22 cellular contexts compared by ENCODE assay signal in the genomic region with DNA sequence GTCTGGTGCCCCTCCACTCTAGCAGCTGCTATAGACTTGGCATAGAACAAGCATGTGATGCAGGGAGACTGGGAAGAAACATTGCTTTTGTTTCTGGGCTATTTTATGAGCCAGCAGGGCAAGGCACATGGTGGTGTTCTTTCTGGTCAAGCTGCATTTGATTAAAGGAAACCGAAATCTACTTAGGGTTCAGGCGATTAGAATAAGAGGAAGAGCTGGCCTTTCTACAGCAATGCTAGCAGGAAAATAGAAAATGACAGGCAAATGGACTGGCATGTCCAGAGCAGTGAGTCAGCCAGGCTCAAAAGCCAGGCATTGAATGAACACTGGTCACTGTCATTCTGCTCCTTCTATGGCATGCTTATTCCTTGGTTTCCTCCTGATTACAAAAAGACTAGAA. TPM values are rescaled to one million over a fixed set of nuclear protein-coding genes. Genes with fewer than 3 reads are reported as not detected.
DNase-seq lines count a peak whose midpoint lies in the region; ATAC-seq, FAIRE-seq and TF ChIP-seq lines count a peak whose summit lies in the region.
"Had no signal": no experiment of that assay in that cellular context is flagged by ENCODE, and none has a peak within 500 bp of the region (broad histone marks: within the 10 kb centered on the region; RNA-seq: fewer than 3 reads in every experiment).

No MANE protein-coding gene starts in this region.

- H3K4me3 Mint-ChIP-seq in MCF 10A (ENCODE audit: unreplicated experiment) (no peak overlapping the region), astrocyte (ENCODE audit: unreplicated experiment) (no peak overlapping the region), osteocyte (ENCODE audit: unreplicated experiment) (no peak overlapping the region)
- H3K4me3 Mint-ChIP-seq: activated CD4-positive, alpha-beta memory T cell treated with anti-CD3 and anti-CD28 coated beads for 36 hours; activated naive CD8-positive, alpha-beta T cell; CD4-positive, alpha-beta T cell; nephron had no signal

- H3K4me1 ChIP-seq in mammary epithelial cell (ENCODE audit: insufficient read depth, low read length) = peaks cover 35% of the 10 kb centered on the region
- peaks cover 25% of the 10 kb centered on the region for H3K4me1 ChIP-seq in astrocyte (ENCODE audit: insufficient read depth, low read length)
- H3K4me1 ChIP-seq in HepG2 (ENCODE audit: insufficient read depth, low read length) = no peaks in the 10 kb centered on the region
- H3K4me1 ChIP-seq: breast epithelium, lower lobe of right lung had no signal

- H3K4me1 Mint-ChIP-seq in MCF 10A (ENCODE audit: insufficient read depth, unreplicated experiment) (peaks cover 29% of the 10 kb centered on the region), astrocyte (ENCODE audit: low read depth, unreplicated experiment) (peaks cover 24% of the 10 kb centered on the region), osteocyte (ENCODE audit: unreplicated experiment) (peaks cover 45% of the 10 kb centered on the region)

- no peak overlapping the region for H3K27ac ChIP-seq in mammary epithelial cell (ENCODE audit: insufficient read depth, low read depth, low read length)
- no peak overlapping the region for H3K27ac ChIP-seq in astrocyte (ENCODE audit: low read depth, low read length)
- no peak overlapping the region for H3K27ac ChIP-seq in HepG2 (ENCODE audit: extremely low read length, insufficient read depth, low read length)
- H3K27ac ChIP-seq: breast epithelium, VCaP had no signal

- 100% methylated on average over 2 of the region's 2 CpGs for WGBS in mammary epithelial cell (ENCODE audit: low coverage, missing lambda C conversion rate)
- WGBS in HepG2 (ENCODE audit: low lambda C conversion rate) = 24% methylated on average over 2 of the region's 2 CpGs

- TF ChIP-seq EP300 in HepG2 (IDR thresholded peaks at IDR 0.05; ENCODE audit: low read depth in 2 of 2, low read length in 2 of 2) (no peak), HepG2 (CRISPR knock-in tag; IDR thresholded peaks at IDR 0.05; ENCODE audit: borderline replicate concordance) (no peak)

- in situ Hi-C loops in mammary epithelial cell (cut with MboI; ENCODE audit: low sequenced_read_pairs in 2 of 2) (no loop called here), HepG2 (cut with HindIII; ENCODE audit: extremely low pct_ligation_motif_present, low pct_unique_long_range_greater_than_20kb) (no loop called here)

- BruUV-seq in mammary epithelial cell (replicated peaks; lab: Mats Ljungman, UMichigan) = no TSS peak
- no TSS peak for BruUV-seq in MCF 10A (replicated peaks; lab: Mats Ljungman, UMichigan)
- no TSS peak for BruUV-seq in HepG2 (replicated peaks; lab: Mats Ljungman, UMichigan)

- TF ChIP-seq POLR2A in HepG2 (IDR thresholded peaks at IDR 0.05; ENCODE audit: insufficient read depth in 1 of 2, low read depth in 2 of 2, low read length in 2 of 2) = no peak

- dilution Hi-C loops in mammary epithelial cell (cut with HindIII; ENCODE audit: low sequenced_read_pairs) = no loop called here

- intact Hi-C loops in mammary epithelial cell (cut with micrococcal nuclease) = no loop called here
- intact Hi-C loops in MCF 10A (cut with micrococcal nuclease) = no loop called here
- intact Hi-C loops in HepG2 (cut with micrococcal nuclease; ENCODE audit: unreplicated experiment) = no loop called here

- peak overlapping the region; percentile 49 for H2AFZ ChIP-seq in mammary epithelial cell (ENCODE audit: low read depth, low read length)
- peak overlapping the region; percentile 13 for H2AFZ ChIP-seq in astrocyte (ENCODE audit: low read depth, low read length)
- H2AFZ ChIP-seq in HepG2 (ENCODE audit: low read length) = no peak overlapping the region

- no peaks in the 10 kb centered on the region for H3K79me2 ChIP-seq in mammary epithelial cell (ENCODE audit: insufficient read depth, low read length)
- no peaks in the 10 kb centered on the region for H3K79me2 ChIP-seq in astrocyte (ENCODE audit: insufficient read depth, low read length)
- no peaks in the 10 kb centered on the region for H3K79me2 ChIP-seq in HepG2 (ENCODE audit: insufficient read depth, low read length)

- no peak for DNase-seq in mammary epithelial cell
- DNase-seq in MCF 10A (ENCODE audit: unreplicated experiment) = no peak
- DNase-seq in astrocyte (ENCODE audit: low read depth) = no peak
- DNase-seq in HepG2 (ENCODE audit: low spot score) = no peak
- DNase-seq in HPDE6-E6E7 (ENCODE audit: extremely low spot score) = no peak
- DNase-seq in SKM-1 (lab: John Stamatoyannopoulos, UW; ENCODE audit: unreplicated experiment) = no peak
- no peak for DNase-seq in osteocyte (ENCODE audit: extremely low spot score, unreplicated experiment)
- DNase-seq: 8988T; activated CD4-positive, alpha-beta memory T cell treated with anti-CD3 and anti-CD28 coated beads for 36 hours; activated T-cell treated with anti-CD3 and anti-CD28 coated beads, Interleukin-2, amount 50 U/mL, for 48 hours; CD4-positive, alpha-beta T cell; DND-41; lower lobe of right lung; NCI-H1092 treated with DMSO at 0.1 percent for 48 hours; NCI-H226; stimulated activated CD4-positive, alpha-beta T cell treated with anti-CD3 and anti-CD28 coated beads, Interleukin-2, amount 100 ng/mL, for 24 hours had no signal

- H3K4me3 ChIP-seq in mammary epithelial cell (replicated peaks in 1 of 3; ENCODE audit: insufficient read depth in 1 of 3, low read depth in 2 of 3, low read length in 3 of 3) (no peak overlapping the region), astrocyte (ENCODE audit: insufficient read depth, low read depth, low read length) (no peak overlapping the region), HepG2 (replicated peaks in 1 of 3; ENCODE audit: insufficient read depth in 1 of 3, low read depth in 2 of 3, low read length in 3 of 3) (no peak overlapping the region)
- H3K4me3 ChIP-seq: breast epithelium, lower lobe of right lung had no signal

- no peak overlapping the region for H3K4me2 ChIP-seq in mammary epithelial cell (ENCODE audit: insufficient read depth, low read depth, low read length)
- no peak overlapping the region for H3K4me2 ChIP-seq in astrocyte (ENCODE audit: low read length)
- no peak overlapping the region for H3K4me2 ChIP-seq in HepG2 (ENCODE audit: low read depth, low read length)

- H3K9ac ChIP-seq in mammary epithelial cell (ENCODE audit: insufficient read depth, low read length) = no peak overlapping the region
- H3K9ac ChIP-seq in astrocyte (ENCODE audit: low read length) = no peak overlapping the region
- H3K9ac ChIP-seq in HepG2 (ENCODE audit: insufficient read depth, low read depth, low read length) = no peak overlapping the region

- H3K27ac Mint-ChIP-seq in MCF 10A (ENCODE audit: low read depth, unreplicated experiment) = no peak overlapping the region
- H3K27ac Mint-ChIP-seq in astrocyte (ENCODE audit: unreplicated experiment) = no peak overlapping the region
- H3K27ac Mint-ChIP-seq in osteocyte (ENCODE audit: unreplicated experiment) = no peak overlapping the region
- H3K27ac Mint-ChIP-seq: activated CD4-positive, alpha-beta memory T cell treated with anti-CD3 and anti-CD28 coated beads for 36 hours; activated naive CD8-positive, alpha-beta T cell; CD4-positive, alpha-beta T cell had no signal

- POLR2A ChIA-PET in MCF 10A (lab: Yijun Ruan, JAX) (interaction anchor here (1.0 to 1.5 kb wide), 4 partner anchors 10 to 33 kb away, joined by 3 to 5 read pairs (median 3); a partner anchor contains a TSS), HepG2 (lab: Yijun Ruan, JAX) (no interaction called here)

- H3K27me3 Mint-ChIP-seq in MCF 10A (ENCODE audit: insufficient read depth, unreplicated experiment) = no peaks in the 10 kb centered on the region
- peaks cover 5% of the 10 kb centered on the region for H3K27me3 Mint-ChIP-seq in astrocyte (ENCODE audit: low read depth, unreplicated experiment)
- no peaks in the 10 kb centered on the region for H3K27me3 Mint-ChIP-seq in osteocyte (ENCODE audit: unreplicated experiment)

- H3K36me3 ChIP-seq in mammary epithelial cell (ENCODE audit: insufficient read depth, low read length) (no peaks in the 10 kb centered on the region), astrocyte (ENCODE audit: insufficient read depth, low read length) (no peaks in the 10 kb centered on the region), HepG2 (replicated peaks in 1 of 2; ENCODE audit: control insufficient read depth in 1 of 2, insufficient read depth in 2 of 2, low read length in 2 of 2) (no peaks in the 10 kb centered on the region)
- H3K36me3 ChIP-seq: breast epithelium, lower lobe of right lung had no signal

- CTCF ChIA-PET in mammary epithelial cell (lab: Charles Lee; ENCODE audit: low non-redundant PET) = no interaction called here
- CTCF ChIA-PET in MCF 10A (lab: Yijun Ruan, JAX) = no interaction called here
- CTCF ChIA-PET in HepG2 (lab: Yijun Ruan, JAX; ENCODE audit: low intra/inter-chr PET ratio, low total read pairs) = no interaction called here

- H3K27me3 ChIP-seq in mammary epithelial cell (ENCODE audit: insufficient read depth, low read length) = no peaks in the 10 kb centered on the region
- no peaks in the 10 kb centered on the region for H3K27me3 ChIP-seq in astrocyte (ENCODE audit: insufficient read depth, low read length)
- no peaks in the 10 kb centered on the region for H3K27me3 ChIP-seq in HepG2 (ENCODE audit: control insufficient read depth in 1 of 2, insufficient read depth in 2 of 2, low read length in 2 of 2)
- H3K27me3 ChIP-seq: breast epithelium had no signal

- TF ChIP-seq CTCF in mammary epithelial cell (conservative IDR thresholded peaks at IDR 0.05 in 1 of 2, IDR thresholded peaks at IDR 0.05 in 1 of 2; ENCODE audit: extremely low read depth in 1 of 2, insufficient read depth in 1 of 2, low read depth in 1 of 2, low read length in 2 of 2) (no peak), MCF 10A (IDR thresholded peaks at IDR 0.05; ENCODE audit: unreplicated experiment) (no peak), astrocyte (IDR thresholded peaks at IDR 0.05; ENCODE audit: insufficient read depth, low read depth, low read length) (no peak), HepG2 (CRISPR knock-in tag; IDR thresholded peaks at IDR 0.05) (no peak), osteocyte (IDR thresholded peaks at IDR 0.05) (no peak)

- H4K20me1 ChIP-seq in mammary epithelial cell (ENCODE audit: insufficient read depth, low read length) (no peaks in the 10 kb centered on the region), astrocyte (ENCODE audit: insufficient read depth, low read length) (no peaks in the 10 kb centered on the region), HepG2 (ENCODE audit: insufficient read depth, low read length) (no peaks in the 10 kb centered on the region)

- H3K9me3 ChIP-seq in mammary epithelial cell (replicated peaks; ENCODE audit: insufficient read depth, low read length) = no peaks in the 10 kb centered on the region
- H3K9me3 ChIP-seq in astrocyte (ENCODE audit: insufficient read depth, low read depth, low read length) = no peaks in the 10 kb centered on the region
- H3K9me3 ChIP-seq in HepG2 (ENCODE audit: low read length) = no peaks in the 10 kb centered on the region
- H3K9me3 ChIP-seq: breast epithelium, lower lobe of right lung had no signal

- no peaks in the 10 kb centered on the region for H3K36me3 Mint-ChIP-seq in MCF 10A (ENCODE audit: insufficient read depth, unreplicated experiment)
- no peaks in the 10 kb centered on the region for H3K36me3 Mint-ChIP-seq in astrocyte (ENCODE audit: low read depth, unreplicated experiment)
- no peaks in the 10 kb centered on the region for H3K36me3 Mint-ChIP-seq in osteocyte (ENCODE audit: unreplicated experiment)
- H3K36me3 Mint-ChIP-seq: activated CD4-positive, alpha-beta memory T cell treated with anti-CD3 and anti-CD28 coated beads for 36 hours; activated naive CD8-positive, alpha-beta T cell had no signal

- H3K9me3 Mint-ChIP-seq in MCF 10A (ENCODE audit: unreplicated experiment) (no peaks in the 10 kb centered on the region), astrocyte (ENCODE audit: unreplicated experiment) (peaks cover 4% of the 10 kb centered on the region), osteocyte (ENCODE audit: unreplicated experiment) (no peaks in the 10 kb centered on the region)
- H3K9me3 Mint-ChIP-seq: activated CD4-positive, alpha-beta memory T cell treated with anti-CD3 and anti-CD28 coated beads for 36 hours; CD4-positive, alpha-beta T cell had no signal

- no peak for FAIRE-seq in astrocyte (lab: Jason Lieb, UNC)
- no peak for FAIRE-seq in HepG2 (lab: Jason Lieb, UNC)
- FAIRE-seq: frontal cortex had no signal

- ATAC-seq in HepG2 (no peak), HG03520 (IDR thresholded peaks at IDR 0.05; ENCODE audit: unreplicated experiment) (no peak)
- ATAC-seq: lower lobe of right lung had no signal

- no peak for TF ChIP-seq RAD21 in HepG2 (CRISPR knock-in tag; IDR thresholded peaks at IDR 0.05)

RNA-seq across cellular contexts. Expression of a gene that starts 28.5 kb away (rescaled TPM):
- total RNA-seq in mammary epithelial cell (100 to 1,000 TPM in 1 of 2 donors, 10 to 100 TPM in 1; 54.7 to 100 TPM), MCF 10A (2022) (38.6 and 46.7 TPM in 2 replicates), astrocyte (17.6 and 19.9 TPM in 2 replicates), HepG2 (2016; rRNA removed; fragmentation: Illumina TruSeq; extraction: Trizol) (12.8 and 18.8 TPM in 2 replicates), osteocyte (180 and 187 TPM in 2 replicates)
- polyA plus RNA-seq in mammary epithelial cell (44.6 TPM), HepG2 (2011; rRNA removed) (12.2 and 18.3 TPM in 2 replicates)
- polyA minus RNA-seq in mammary epithelial cell = 47.1 TPM
- total RNA-seq in HepG2 (2016; cell fraction: cytosol; rRNA removed; fragmentation: Illumina TruSeq; extraction: Trizol; ENCODE audit: low read depth) = 3.5 and 3.8 TPM in 2 replicates
- total RNA-seq in HepG2 (2016; cell fraction: insoluble cytoplasmic fraction; rRNA removed; fragmentation: Illumina TruSeq; extraction: Trizol) = 12.2 and 19.4 TPM in 2 replicates
- 7.7 and 7.9 TPM in 2 replicates for total RNA-seq in HepG2 (2016; cell fraction: membrane; rRNA removed; fragmentation: Illumina TruSeq; extraction: Trizol)
- total RNA-seq in HepG2 (2016; cell fraction: nucleus; rRNA removed; fragmentation: Illumina TruSeq; extraction: Trizol) = 21.5 and 22.3 TPM in 2 replicates
- 5.3 and 7.0 TPM in 2 replicates for polyA plus RNA-seq in HepG2 (2011; cell fraction: cytosol; rRNA removed)
- 16.2 and 17.3 TPM in 2 replicates for polyA plus RNA-seq in HepG2 (2011; cell fraction: nucleus; rRNA removed)
- polyA plus RNA-seq in HepG2 (2012) = 9.4 and 11.6 TPM in 2 replicates
- polyA plus RNA-seq in HepG2 (2016; cell fraction: cytosol; fragmentation: Illumina TruSeq; extraction: Trizol; ENCODE audit: low read depth) = 0.37 TPM in 2 replicates
- polyA plus RNA-seq in HepG2 (2016; cell fraction: insoluble cytoplasmic fraction; fragmentation: Illumina TruSeq; extraction: Trizol; ENCODE audit: low read depth) = 13.5 and 14.2 TPM in 2 replicates
- 1.9 and 2.0 TPM in 2 replicates for polyA plus RNA-seq in HepG2 (2016; cell fraction: membrane; fragmentation: Illumina TruSeq; extraction: Trizol; ENCODE audit: low read depth)
- 22.0 and 23.1 TPM in 2 replicates for polyA plus RNA-seq in HepG2 (2016; cell fraction: nucleus; fragmentation: Illumina TruSeq; extraction: Trizol; ENCODE audit: insufficient read depth, low read depth)
- polyA minus RNA-seq in HepG2 (2011; rRNA and poly(A)+ RNA removed; ENCODE audit: low replicate concordance) = 3.3 and 11.6 TPM in 2 replicates
- polyA minus RNA-seq in HepG2 (2011; cell fraction: cytosol; rRNA and poly(A)+ RNA removed) = 13.0 and 14.2 TPM in 2 replicates
- 72.7 and 82.5 TPM in 2 replicates for polyA minus RNA-seq in HepG2 (2011; cell fraction: nucleus; rRNA and poly(A)+ RNA removed)
- total RNA-seq: CD4-positive, alpha-beta T cell had no signal
